Comparison of ENCODE assay signal across 18 cellular contexts in the genomic region with DNA sequence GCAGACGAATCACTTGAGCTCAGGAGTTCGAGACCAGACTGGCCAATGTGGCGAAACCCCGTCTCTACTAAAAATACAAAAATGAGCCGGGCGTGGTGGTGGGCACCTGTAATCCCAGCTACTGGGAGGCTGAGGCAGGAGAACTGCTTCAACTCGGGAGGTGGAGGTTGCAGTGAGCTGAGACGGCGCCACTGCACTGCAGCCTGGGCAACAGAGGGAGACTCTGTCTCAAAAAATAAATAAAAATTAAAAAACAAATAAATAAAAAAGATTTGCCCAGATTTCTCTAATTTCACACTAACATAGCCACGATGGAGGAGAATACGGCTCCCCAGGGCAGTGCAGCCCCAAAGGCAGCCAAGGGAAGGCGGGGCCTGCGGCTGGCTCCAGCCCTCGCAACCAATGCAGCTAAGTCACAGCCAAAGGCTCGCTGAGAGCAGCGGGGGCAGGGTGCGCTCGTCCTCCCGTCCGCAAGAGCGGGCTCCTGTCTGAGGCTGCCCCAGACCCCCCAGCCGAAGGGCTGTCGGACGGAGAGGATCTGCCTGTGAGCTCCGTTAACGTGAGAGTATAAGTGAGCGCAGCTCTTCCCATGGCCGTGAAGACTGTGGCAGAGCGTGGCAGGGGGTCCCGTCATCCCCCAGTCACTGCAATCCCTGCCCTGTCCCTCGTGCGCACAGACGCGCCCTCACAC. TPM values are rescaled to one million over a fixed set of nuclear protein-coding genes. Genes with fewer than 3 reads are reported as not detected.
DNase-seq lines count a peak whose midpoint lies in the region; ATAC-seq, FAIRE-seq and TF ChIP-seq lines count a peak whose summit lies in the region.
"Had no signal": no experiment of that assay in that cellular context is flagged by ENCODE, and none has a peak within 500 bp of the region (broad histone marks: within the 10 kb centered on the region; RNA-seq: fewer than 3 reads in every experiment).

No MANE protein-coding gene starts in this region.

- TF ChIP-seq POLR2A in H1 (IDR thresholded peaks at IDR 0.05; ENCODE audit: control extremely low read depth in 1 of 2, low read depth in 2 of 2, low read length in 2 of 2), result no peak

- H2BK120ac ChIP-seq in H1 (replicated peaks; ENCODE audit: low read depth, low read length), result no peak overlapping the region

- WGBS in H1 (ENCODE audit: extremely low coverage in 1 of 2, insufficient coverage in 1 of 2, insufficient read length in 1 of 2, insufficient replicate concordance in 2 of 2, low coverage in 1 of 2, low lambda C conversion rate in 2 of 2, missing lambda C conversion rate in 1 of 2), 2 experiments, result 91% methylated on average over 33 of the region's 34 CpGs; no CpG with 5 or more reads in 1 of the 2 experiments
- WGBS in pancreas, 2 donors, result 91 to 92% methylated on average over 34 of the region's 34 CpGs

- no peak overlapping the region; the same call in 1 of the 2 replicates for H4K8ac ChIP-seq in H1 (ENCODE audit: extremely low read depth, insufficient read depth, low read length)

- H3K4ac ChIP-seq in H1 (replicated peaks; ENCODE audit: insufficient read length, low read depth, low read length), result no peak overlapping the region

- H4K91ac ChIP-seq in H1 (replicated peaks; ENCODE audit: insufficient read length, low read length), result no peak overlapping the region

- peak in 3 of 4 donors; percentile 21 to 63 (median 50) for ATAC-seq in pancreas
- no peak for ATAC-seq in GM18502 (IDR thresholded peaks at IDR 0.05; ENCODE audit: poor library complexity, unreplicated experiment)

- no peaks in the 10 kb centered on the region; a peak in 3 of 7 replicates for H3K4me1 ChIP-seq in H1 (replicated peaks in 1 of 4; ENCODE audit: control insufficient read depth in 3 of 4, insufficient read depth in 4 of 4, low read length in 3 of 4)
- no peaks in the 10 kb centered on the region for H3K4me1 ChIP-seq in pancreas

- H3K27ac ChIP-seq in H1 (ENCODE audit: low read depth, low read length) (no peak overlapping the region), pancreas (no peak overlapping the region)
- H3K27ac ChIP-seq: HL-60 had no signal

- H3K27me3 ChIP-seq in H1 (replicated peaks in 1 of 4; ENCODE audit: control insufficient read depth in 3 of 4, extremely low read depth in 1 of 4, insufficient read depth in 3 of 4, low read length in 3 of 4) (no peaks in the 10 kb centered on the region), pancreas (no peaks in the 10 kb centered on the region)

- peaks cover 0 to 6% of the 10 kb centered on the region in 2 experiments; a peak in 1 of 4 replicates for H3K79me2 ChIP-seq in H1 (ENCODE audit: control insufficient read depth in 1 of 2, insufficient read depth in 2 of 2, low read length in 2 of 2)

- no peak overlapping the region for H3K18ac ChIP-seq in H1 (ENCODE audit: extremely low read depth, low read length)

- no peak overlapping the region for H2BK20ac ChIP-seq in H1 (ENCODE audit: low read length)

- H3K4me3 ChIP-seq in H1 (ENCODE audit: extremely low read depth in 1 of 4, insufficient read depth in 2 of 4, low read depth in 3 of 4, low read length in 4 of 4) (no peak overlapping the region), pancreas (no peak overlapping the region)

- no peak overlapping the region for H3K9ac ChIP-seq in H1 (replicated peaks in 1 of 4; ENCODE audit: extremely low read depth in 1 of 4, low read depth in 3 of 4, low read length in 3 of 4)

- CTCF ChIA-PET in H1 (lab: Charles Lee; ENCODE audit: partially characterized antibody), result interaction anchor here (0.8 to 1.9 kb wide), 5 partner anchors 48 to 105 kb away, joined by 3 to 5 read pairs (median 3); no protein-coding TSS in a partner anchor

- no peak overlapping the region for H2BK12ac ChIP-seq in H1 (ENCODE audit: low read depth, low read length)

- H3K14ac ChIP-seq in H1 (ENCODE audit: insufficient read length), result no peak overlapping the region

- no peak overlapping the region for H2BK15ac ChIP-seq in H1 (ENCODE audit: low read length)

- intact Hi-C loops in pancreas (cut with DNase I), result no loop called here

- no peaks in the 10 kb centered on the region for H3K9me3 ChIP-seq in H1 (ENCODE audit: insufficient read depth in 2 of 2, low read depth in 1 of 2, low read length in 1 of 2)
- no peaks in the 10 kb centered on the region for H3K9me3 ChIP-seq in pancreas

- FAIRE-seq in H1 (lab: Jason Lieb, UNC), result no peak
- no peak for FAIRE-seq in pancreas (lab: Jason Lieb, UNC)
- FAIRE-seq: GM12891, HTR-8/SVneo had no signal

- no peak overlapping the region for H2BK5ac ChIP-seq in H1 (ENCODE audit: low read depth, low read length)

- no peak overlapping the region for H4K5ac ChIP-seq in H1 (ENCODE audit: insufficient read length, low read depth, low read length)

- no peak overlapping the region for H3K4me2 ChIP-seq in H1 (ENCODE audit: insufficient read depth in 1 of 2, low read depth in 2 of 2, low read length in 2 of 2)

- H3K23me2 ChIP-seq in H1 (ENCODE audit: low read depth, low read length), result no peaks in the 10 kb centered on the region

- H3K36me3 ChIP-seq in H1 (ENCODE audit: control insufficient read depth in 2 of 4, insufficient read depth in 4 of 4, low read length in 3 of 4) (peaks cover 0 to 17% (median 9%) of the 10 kb centered on the region in 4 experiments; a peak in 4 of 8 replicates), pancreas (peaks cover 0 to 31% (median 5%) of the 10 kb centered on the region in 3 donors)

- DNase-seq in ELF-1 (ENCODE audit: low read depth, low spot score), result peak; percentile 9
- DNase-seq in H1 (ENCODE audit: low read depth in 1 of 2, low spot score in 2 of 2), result no peak
- DNase-seq in iPS-NIHi11 (ENCODE audit: low spot score), result peak; percentile 78
- peak in 1 of 6 donors; percentile 57 for DNase-seq in pancreas
- no peak for DNase-seq in activated CD4-positive, CD25-positive, alpha-beta regulatory T cell (lab: John Stamatoyannopoulos, UW)
- DNase-seq in GM19238 (ENCODE audit: insufficient read length, low spot score), result no peak
- no peak for DNase-seq in SKM-1 (lab: John Stamatoyannopoulos, UW; ENCODE audit: unreplicated experiment)
- DNase-seq: DMS 273 treated with DMSO at 0.1 percent for 48 hours, GF-D8, MV-4-11, NCI-H1417, NCI-H187 treated with DMSO at 0.1 percent for 48 hours, NCI-H69 had no signal

- peak overlapping the region; percentile 21 for H3K23ac ChIP-seq in H1 (ENCODE audit: insufficient read length)

- no peak for TF ChIP-seq EP300 in H1 (IDR thresholded peaks at IDR 0.05; ENCODE audit: borderline replicate concordance in 1 of 2, low read depth in 2 of 2, low read length in 2 of 2)

- peaks cover 7% of the 10 kb centered on the region for H3K79me1 ChIP-seq in H1 (ENCODE audit: low read depth, low read length)

- H2AFZ ChIP-seq in H1 (ENCODE audit: low read length), result no peak overlapping the region

- POLR2A ChIA-PET in H1 (lab: Charles Lee; ENCODE audit: partially characterized antibody), result interaction anchor here (0.9 to 1.6 kb wide), 2 partner anchors 10 to 15 kb away, joined by 3 to 4 read pairs; no protein-coding TSS in a partner anchor

- peaks cover 3 to 10% of the 10 kb centered on the region in 2 experiments for H4K20me1 ChIP-seq in H1 (replicated peaks in 1 of 2; ENCODE audit: control insufficient read depth in 1 of 2, insufficient read depth in 2 of 2, low read length in 2 of 2)

- TF ChIP-seq RAD21 in H1 (IDR thresholded peaks at IDR 0.05 in 1 of 2, conservative IDR thresholded peaks at IDR 0.05 in 1 of 2; ENCODE audit: low read depth in 2 of 2, low read length in 2 of 2), result no peak

- TF ChIP-seq CTCF in H1 (IDR thresholded peaks at IDR 0.05; ENCODE audit: control extremely low read depth in 1 of 3, insufficient read depth in 1 of 3, low read depth in 1 of 3, low read length in 3 of 3) (no peak), pancreas (IDR thresholded peaks at IDR 0.05) (no peak)

- H3K56ac ChIP-seq in H1 (replicated peaks; ENCODE audit: insufficient read length, low read depth, low read length), result no peak overlapping the region

- no peak overlapping the region for H2AK5ac ChIP-seq in H1 (ENCODE audit: low read depth, low read length)

TF ChIP-seq in H1, 55 proteins besides CTCF, POLR2A, EP300 and RAD21 (continues in another document):
- no peak for TF ChIP-seq NRF1 (IDR thresholded peaks at IDR 0.05; ENCODE audit: low read depth, low read length)
- no peak for TF ChIP-seq HDAC2 (IDR thresholded peaks at IDR 0.05; ENCODE audit: borderline replicate concordance in 1 of 2, low read depth in 2 of 2, low read length in 2 of 2)
- no peak for TF ChIP-seq HDAC6 (IDR thresholded peaks at IDR 0.05; ENCODE audit: low read depth, low read length)
- no peak for TF ChIP-seq CBX8 (IDR thresholded peaks at IDR 0.05; ENCODE audit: borderline replicate concordance, low read depth, low read length)
- no peak for TF ChIP-seq SIRT6 (IDR thresholded peaks at IDR 0.05; ENCODE audit: low read length)
- no peak for TF ChIP-seq MAFK (IDR thresholded peaks at IDR 0.05; ENCODE audit: low read depth, low read length)
- no peak for TF ChIP-seq POLR2AphosphoS5 (IDR thresholded peaks at IDR 0.05; ENCODE audit: low read depth, low read length)

RNA-seq across cellular contexts. Expression of a gene that starts 43.5 kb away (rescaled TPM):
- 38.6 and 39.7 TPM in 2 replicates for total RNA-seq in H1 (2021; fragmentation: NEBNext Ultra II Directional; extraction: Animal tissue kit (Norgen Biotek cat#: 25700))
- polyA plus RNA-seq in H1 (2011; rRNA removed) (23.5 and 37.5 TPM in 2 replicates), pancreas (10 to 100 TPM; 40.0 to 44.9 TPM)
- polyA plus RNA-seq in H1 (2011; cell fraction: cytosol; rRNA removed), result 26.4 TPM
- polyA plus RNA-seq in H1 (2011; cell fraction: nucleus; rRNA removed), result 181 TPM
- 27.4 to 47.0 TPM (median 38.9 TPM) in 4 replicates for polyA plus RNA-seq in H1 (2012, experiment 1 of 2)
- polyA plus RNA-seq in H1 (2012, experiment 2 of 2), result 19.5 TPM
- polyA plus RNA-seq in H1 (2013, experiment 1 of 2), result 27.2 TPM
- 24.9 TPM for polyA plus RNA-seq in H1 (2013, experiment 2 of 2)
- polyA minus RNA-seq in H1 (2011; rRNA and poly(A)+ RNA removed), result 23.8 and 28.1 TPM in 2 replicates
- polyA minus RNA-seq in H1 (2011; cell fraction: cytosol; rRNA and poly(A)+ RNA removed), result 33.8 TPM
- polyA minus RNA-seq in H1 (2011; cell fraction: nucleus; rRNA and poly(A)+ RNA removed), result 44.5 TPM
- total RNA-seq in pancreas, result 10 to 100 TPM; 17.4 to 56.5 (median 32.1) TPM

RNA-seq across cellular contexts. Expression of a gene that starts 59.7 kb away (rescaled TPM):
- total RNA-seq in H1 (2021; fragmentation: NEBNext Ultra II Directional; extraction: Animal tissue kit (Norgen Biotek cat#: 25700)), result 6.3 and 7.9 TPM in 2 replicates
- 5.5 and 7.8 TPM in 2 replicates for polyA plus RNA-seq in H1 (2011; rRNA removed)
- 6.4 TPM for polyA plus RNA-seq in H1 (2011; cell fraction: cytosol; rRNA removed)
- 32.5 TPM for polyA plus RNA-seq in H1 (2011; cell fraction: nucleus; rRNA removed)
- 3.0 to 8.7 TPM (median 8.2 TPM) in 4 replicates for polyA plus RNA-seq in H1 (2012, experiment 1 of 2)
- polyA plus RNA-seq in H1 (2012, experiment 2 of 2), result 3.8 TPM
- 6.7 TPM for polyA plus RNA-seq in H1 (2013, experiment 1 of 2)
- polyA plus RNA-seq in H1 (2013, experiment 2 of 2), result 5.7 TPM
- polyA minus RNA-seq in H1 (2011; rRNA and poly(A)+ RNA removed), result 1.2 and 1.3 TPM in 2 replicates
- polyA minus RNA-seq in H1 (2011; cell fraction: cytosol; rRNA and poly(A)+ RNA removed), result 3.6 TPM
- polyA minus RNA-seq in H1 (2011; cell fraction: nucleus; rRNA and poly(A)+ RNA removed), result 4.4 TPM
- total RNA-seq in pancreas, result 1 to 10 TPM; 1.8 to 8.8 (median 3.3) TPM
- 10 to 100 TPM; 13.1 to 18.6 TPM for polyA plus RNA-seq in pancreas
- polyA plus RNA-seq: CD14-positive monocyte had no signal

Comparison
In these comparisons a context has a peak if more than half of its experiments do, and no peak if none do; other contexts are left out.
1. DNase-seq: peak in ELF-1 (single experiment) and iPS-NIHi11 (single experiment); none in H1 (0 of 2), activated CD4-positive, CD25-positive, alpha-beta regulatory T cell (0 of 4), GM19238 (single experiment) and SKM-1 (single experiment).